In the genomic region with DNA sequence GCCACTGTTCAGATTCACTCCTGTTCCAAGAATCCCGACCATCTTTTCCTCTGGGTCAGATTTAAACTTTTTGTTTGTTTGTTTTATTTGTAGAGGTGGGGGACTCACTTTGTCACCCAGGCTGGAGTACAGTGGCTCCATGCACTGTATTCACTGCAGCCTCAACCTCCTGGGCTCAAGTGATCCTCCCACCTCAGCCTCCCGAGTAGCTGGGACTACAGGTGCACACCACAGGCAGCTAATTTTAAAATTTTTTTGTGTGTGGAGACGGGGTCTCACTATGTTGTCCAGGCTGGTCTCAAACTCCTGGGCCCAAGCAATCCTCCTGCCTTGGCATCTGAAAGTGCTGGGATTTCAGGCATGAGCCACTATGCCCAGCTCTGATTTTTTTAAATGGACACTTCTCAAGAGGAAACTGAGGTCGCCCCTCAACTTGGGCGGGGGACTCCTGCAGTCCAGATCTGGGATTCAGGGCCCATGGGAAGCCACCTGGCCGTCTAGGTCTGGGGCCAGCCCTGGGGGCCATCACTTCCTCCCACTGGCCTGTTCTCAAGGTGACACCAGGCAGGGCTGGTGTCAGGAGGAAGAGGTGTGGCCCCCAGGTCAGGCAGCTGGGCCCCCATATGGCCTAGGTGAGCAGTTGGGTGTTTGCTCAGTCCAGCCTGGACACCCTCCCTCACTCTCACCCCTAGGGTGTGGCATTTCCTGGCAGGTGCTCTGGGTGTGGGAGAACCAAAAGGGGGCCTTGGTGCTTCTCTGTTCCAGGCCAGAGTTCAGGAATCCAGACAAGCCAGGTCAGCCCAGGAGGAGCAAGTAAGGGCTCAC, we compare ENCODE assay signal across 23 cellular contexts. TPM values are rescaled to one million over a fixed set of nuclear protein-coding genes. Genes with fewer than 3 reads are reported as not detected.
A peak's percentile ranks its signal among the peaks of the same experiment; 100 is the strongest.
DNase-seq lines count a peak whose midpoint lies in the region; TF ChIP-seq lines count a peak whose summit lies in the region.
"Had no signal": no experiment of that assay in that cellular context is flagged by ENCODE, and none has a peak within 500 bp of the region (broad histone marks: within the 10 kb centered on the region; RNA-seq: fewer than 3 reads in every experiment).

No MANE protein-coding gene starts in this region.

- peak overlapping the region; percentile 61 for H2BK5ac ChIP-seq in neuronal stem cell (ENCODE audit: low read length)

- DNase-seq in Calu3 (peak; percentile 67), RPMI8226 (peak; percentile 77), esophagus squamous epithelium (lab: John Stamatoyannopoulos, UW) (no peak), neuronal stem cell (ENCODE audit: low spot score) (no peak), SKM-1 treated with dmso at 0.1 percent for 144 hours (lab: John Stamatoyannopoulos, UW; ENCODE audit: unreplicated experiment) (no peak), NK-92 (lab: John Stamatoyannopoulos, UW; ENCODE audit: unreplicated experiment) (no peak), chondrocyte (ENCODE audit: low spot score) (no peak), NCI-H1930 (lab: John Stamatoyannopoulos, UW) (no peak)
- DNase-seq: activated CD4-positive, CD25-positive, alpha-beta regulatory T cell treated with anti-CD3 and anti-CD28 coated beads, Interleukin-2, amount 50 U/mL, for 72 hours; activated CD8-positive, alpha-beta memory T cell treated with anti-CD3 and anti-CD28 coated beads, Interleukin-2, amount 50 U/mL, for 48 hours; activated naive CD4-positive, alpha-beta T cell treated with anti-CD3 and anti-CD28 coated beads, Interleukin-2, amount 50 U/mL, for 16 hours; DND-41; effector memory CD4-positive, alpha-beta T cell; foreskin fibroblast; Kasumi-1; NCI-H187 treated with DMSO at 0.1 percent for 48 hours; NCI-H524 treated with DMSO at 0.1 percent for 48 hours; nucleus accumbens; stimulated activated naive B cell treated with anti-CD40 and anti-IgM and Interleukin-4, amounts not matched to agents 10 μg/mL and 1 μg/mL and 100 μg/mL, for 72 hours had no signal

- no peak overlapping the region for H3K9ac ChIP-seq in neuronal stem cell (ENCODE audit: low read depth, low read length, poor library complexity)

- intact Hi-C loops in Calu3 (cut with micrococcal nuclease; ENCODE audit: unreplicated experiment): no loop called here
- intact Hi-C loops in esophagus squamous epithelium (cut with DNase I): no loop called here

- H3K27ac ChIP-seq in esophagus squamous epithelium (peak overlapping the region; percentile 52 to 70 (median 67)), neuronal stem cell (replicated peaks; ENCODE audit: low read length) (no peak overlapping the region)

- H2AK5ac ChIP-seq in neuronal stem cell (ENCODE audit: low read depth, low read length): peak overlapping the region; percentile 47

- H3K9me3 ChIP-seq in esophagus squamous epithelium (no peaks in the 10 kb centered on the region), neuronal stem cell (replicated peaks in 1 of 2; ENCODE audit: control insufficient read depth in 2 of 2, insufficient read depth in 1 of 2, low read depth in 1 of 2, low read length in 2 of 2) (peaks cover 0 to 2% of the 10 kb centered on the region in 2 donors)

- 58 to 59% methylated on average over 2 to 3 of the region's 6 CpGs for WGBS in esophagus squamous epithelium, 2 donors
- no CpG with 5 or more reads among the region's 6 CpGs for WGBS in neuronal stem cell (ENCODE audit: extremely low coverage in 2 of 2, insufficient read length in 2 of 2, insufficient replicate concordance in 1 of 2), 2 donors

- TF ChIP-seq POLR2A in esophagus squamous epithelium (IDR thresholded peaks at IDR 0.05): no peak

- H3K4me3 Mint-ChIP-seq in Calu3 (ENCODE audit: low read depth, unreplicated experiment): peak overlapping the region; percentile 88
- no peak overlapping the region for H3K4me3 Mint-ChIP-seq in chondrocyte (ENCODE audit: unreplicated experiment)
- H3K4me3 Mint-ChIP-seq: B cell; stimulated activated naive B cell treated with anti-CD40 and anti-IgM and Interleukin-4, amounts not matched to agents 10 μg/mL and 1 μg/mL and 100 μg/mL, for 72 hours had no signal

- no peak overlapping the region for H3K4me2 ChIP-seq in neuronal stem cell (ENCODE audit: insufficient read depth, low read length, poor library complexity, severe bottlenecking)

- H3K18ac ChIP-seq in neuronal stem cell (ENCODE audit: low read length): no peak overlapping the region

- H3K4me1 Mint-ChIP-seq in Calu3 (ENCODE audit: low read depth, unreplicated experiment) (peaks cover 7% of the 10 kb centered on the region), chondrocyte (ENCODE audit: low read depth) (peaks cover 5% of the 10 kb centered on the region)

- no peak overlapping the region for H2BK120ac ChIP-seq in neuronal stem cell (ENCODE audit: low read depth, low read length)

- no peak overlapping the region for H3K14ac ChIP-seq in neuronal stem cell (ENCODE audit: low read length)

- no peaks in the 10 kb centered on the region for H3K79me1 ChIP-seq in neuronal stem cell (ENCODE audit: low read depth, low read length)

- H3K27me3 ChIP-seq in esophagus squamous epithelium (peaks cover 0 to 72% (median 13%) of the 10 kb centered on the region in 4 donors), neuronal stem cell (ENCODE audit: control insufficient read depth in 3 of 3, insufficient read depth in 3 of 3, low read depth in 1 of 3, low read length in 3 of 3) (peaks cover 10 to 58% (median 31%) of the 10 kb centered on the region in 3 experiments)

- TF ChIP-seq CTCF in Calu3 (IDR thresholded peaks at IDR 0.05; ENCODE audit: unreplicated experiment) (no peak), esophagus squamous epithelium (IDR thresholded peaks at IDR 0.05) (no peak), chondrocyte (IDR thresholded peaks at IDR 0.05) (no peak)

- H3K4me3 ChIP-seq in esophagus squamous epithelium (peak overlapping the region; percentile 20 to 55 (median 28)), neuronal stem cell (ENCODE audit: low read length in 2 of 2) (no peak overlapping the region)

- H3K27ac Mint-ChIP-seq in Calu3 (ENCODE audit: unreplicated experiment) (peak overlapping the region; percentile 91), chondrocyte (ENCODE audit: unreplicated experiment) (no peak overlapping the region)
- H3K27ac Mint-ChIP-seq: B cell; stimulated activated naive B cell treated with anti-CD40 and anti-IgM and Interleukin-4, amounts not matched to agents 10 μg/mL and 1 μg/mL and 100 μg/mL, for 72 hours had no signal

- H3K23ac ChIP-seq in neuronal stem cell (ENCODE audit: low read depth, low read length, poor library complexity): no peak overlapping the region

- H3K9me3 Mint-ChIP-seq in Calu3 (ENCODE audit: low read depth, unreplicated experiment) (no peaks in the 10 kb centered on the region), chondrocyte (ENCODE audit: low read depth) (no peaks in the 10 kb centered on the region)
- H3K9me3 Mint-ChIP-seq: stimulated activated naive B cell treated with anti-CD40 and anti-IgM and Interleukin-4, amounts not matched to agents 10 μg/mL and 1 μg/mL and 100 μg/mL, for 72 hours had no signal

- H3K36me3 Mint-ChIP-seq in Calu3 (ENCODE audit: insufficient read depth, unreplicated experiment) (peaks cover 49% of the 10 kb centered on the region), chondrocyte (ENCODE audit: low read depth) (no peaks in the 10 kb centered on the region)
- H3K36me3 Mint-ChIP-seq: stimulated activated naive B cell treated with anti-CD40 and anti-IgM and Interleukin-4, amounts not matched to agents 10 μg/mL and 1 μg/mL and 100 μg/mL, for 72 hours had no signal

- no peak overlapping the region for H4K91ac ChIP-seq in neuronal stem cell (ENCODE audit: low read depth, low read length, poor library complexity)

- H4K8ac ChIP-seq in neuronal stem cell (ENCODE audit: low read depth, low read length): no peak overlapping the region

- peaks cover 0 to 52% (median 32%) of the 10 kb centered on the region in 3 donors for H3K4me1 ChIP-seq in esophagus squamous epithelium
- peaks cover 3% of the 10 kb centered on the region in 2 donors for H3K4me1 ChIP-seq in neuronal stem cell (ENCODE audit: control insufficient read depth in 2 of 2, insufficient read depth in 1 of 2, low read depth in 1 of 2, low read length in 2 of 2)

- H3K27me3 Mint-ChIP-seq in Calu3 (ENCODE audit: unreplicated experiment) (no peaks in the 10 kb centered on the region), chondrocyte (ENCODE audit: low read depth) (peaks cover 31% of the 10 kb centered on the region)

- no TSS peak for BruUV-seq in Calu3 (replicated peaks; lab: Mats Ljungman, UMichigan)

- H2BK15ac ChIP-seq in neuronal stem cell (ENCODE audit: low read length): no peak overlapping the region

- no peak overlapping the region for H2BK12ac ChIP-seq in neuronal stem cell (ENCODE audit: low read length)

- no peak overlapping the region for H3K4ac ChIP-seq in neuronal stem cell (ENCODE audit: low read length)

- H2AFZ ChIP-seq in neuronal stem cell (ENCODE audit: low read length): no peak overlapping the region

- CTCF ChIA-PET in Calu3 (lab: Charles Lee): interaction anchor here (0.5 to 0.9 kb wide), 2 partner anchors 19 to 34 kb away, joined by 3 read pairs; no protein-coding TSS in a partner anchor

- H3K36me3 ChIP-seq in esophagus squamous epithelium (no peaks in the 10 kb centered on the region), neuronal stem cell (replicated peaks in 1 of 2; ENCODE audit: control insufficient read depth in 2 of 2, insufficient read depth in 2 of 2, low read length in 2 of 2) (no peaks in the 10 kb centered on the region)

RNA-seq across cellular contexts. Expression of gene B3GNT3, which starts 1.3 kb away (rescaled TPM):
- total RNA-seq in Calu3 (2022): 75.1 and 121 TPM in 2 replicates
- 10 to 100 TPM; 11.6 to 23.5 (median 21.2) TPM for total RNA-seq in esophagus squamous epithelium
- 0.03 TPM for polyA plus RNA-seq in neuronal stem cell (2013, experiment 1 of 2)
- not detected for polyA plus RNA-seq in neuronal stem cell (2013, experiment 2 of 2)
- total RNA-seq in chondrocyte: not detected in 3 replicates
- total RNA-seq: B cell; lung microvascular endothelial cell; T-helper 2 cell treated with Interferon-gamma antibody and Interleukin-4, amounts not matched to agents 100 ng/mL and 5 ng/mL, for 36 hours had no signal

RNA-seq across cellular contexts. Expression of gene INSL3, which starts 25.1 kb away (rescaled TPM):
- total RNA-seq in Calu3 (2022) (not detected in 2 replicates), esophagus squamous epithelium (not detected), chondrocyte (not detected in 3 replicates)
- polyA plus RNA-seq in neuronal stem cell (2013, experiment 1 of 2): 2.2 TPM
- polyA plus RNA-seq in neuronal stem cell (2013, experiment 2 of 2): 1.8 TPM
- total RNA-seq: H7, lung microvascular endothelial cell had no signal

RNA-seq across cellular contexts. Expression of gene FCHO1, which starts 44.9 kb away (rescaled TPM):
- total RNA-seq in Calu3 (2022) (0.61 and 1.3 TPM in 2 replicates), esophagus squamous epithelium (1 to 10 TPM in 3 of 4 donors, under 1 TPM in 1; 0.76 to 3.5 (median 2.6) TPM), chondrocyte (0.22 to 0.70 TPM (median 0.49 TPM) in 3 replicates)
- polyA plus RNA-seq in neuronal stem cell (2013, experiment 1 of 2): 18.3 TPM
- polyA plus RNA-seq in neuronal stem cell (2013, experiment 2 of 2): 18.1 TPM

RNA-seq across cellular contexts. Expression of gene JAK3, which starts 51.6 kb away (rescaled TPM):
- total RNA-seq in Calu3 (2022) (not detected in 2 replicates), esophagus squamous epithelium (1 to 10 TPM in 3 of 4 donors, under 1 TPM in 1; 0.87 to 6.5 (median 4.6) TPM), chondrocyte (2.3 to 7.7 TPM (median 6.9 TPM) in 3 replicates)
- polyA plus RNA-seq in neuronal stem cell (2013, experiment 1 of 2): 3.2 TPM
- 3.3 TPM for polyA plus RNA-seq in neuronal stem cell (2013, experiment 2 of 2)

Comparison
In these comparisons a context has a peak if more than half of its experiments do, and no peak if none do; other contexts are left out.
1. DNase-seq: peak in Calu3 (single experiment) and RPMI8226 (single experiment); none in esophagus squamous epithelium (single experiment), neuronal stem cell (single experiment), SKM-1 treated with dmso at 0.1 percent for 144 hours (single experiment), NK-92 (single experiment), chondrocyte (single experiment) and NCI-H1930 (0 of 2).
2. H3K4me3 ChIP-seq: peak in esophagus squamous epithelium (4 of 4); none in neuronal stem cell (0 of 2).
3. RNA of gene B3GNT3, which starts 1.3 kb away (total RNA-seq): 75.1 to 121 TPM in Calu3 and 11.6 to 23.5 TPM in esophagus squamous epithelium; not detected in chondrocyte; every median in the first group is over 10 times any median in the second.